In the genomic region with DNA sequence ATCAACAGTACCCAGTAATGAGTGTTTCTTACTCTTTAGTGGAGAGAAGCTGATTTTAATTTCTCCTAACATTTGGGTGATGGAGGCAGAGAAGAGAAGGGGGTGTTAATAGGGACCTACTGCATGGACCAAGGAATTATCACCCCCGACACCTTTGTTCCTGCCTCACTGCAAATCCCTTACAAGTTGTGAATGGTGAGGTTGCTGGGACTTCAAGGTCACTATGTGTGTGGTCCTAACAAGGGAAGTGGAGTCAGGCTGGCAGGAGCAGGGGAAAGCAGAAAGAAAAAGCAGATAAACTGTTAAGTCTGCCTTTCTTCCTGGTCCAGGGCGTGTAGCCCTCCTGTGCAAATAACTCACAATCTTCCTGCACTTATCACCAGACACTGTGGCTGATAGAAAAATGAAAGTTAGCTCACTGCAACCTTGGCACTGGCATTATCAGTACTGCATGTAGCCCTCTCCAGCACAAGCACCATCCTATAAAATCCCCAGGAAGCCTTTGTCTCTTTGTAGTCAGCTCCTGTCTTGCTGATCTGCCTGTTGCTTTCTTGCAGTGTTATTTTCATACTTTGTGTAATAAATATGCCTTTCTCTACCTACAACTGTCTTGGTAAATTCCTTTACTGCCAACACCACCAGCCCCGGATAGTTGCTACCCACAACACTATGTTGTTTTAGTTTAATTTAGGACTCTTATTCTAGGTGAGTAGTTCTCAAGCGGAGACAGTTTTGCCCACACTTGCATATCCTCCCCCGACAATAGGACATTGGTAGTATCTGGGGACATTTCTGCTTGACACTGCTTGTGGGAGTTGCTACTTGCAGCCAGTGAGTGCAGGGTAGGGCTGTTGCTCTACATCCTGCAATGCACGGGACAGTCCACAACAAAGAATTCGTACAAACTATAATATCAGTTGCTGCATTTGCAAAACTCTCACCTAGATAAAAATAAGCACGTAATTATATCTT, we compare ENCODE assay signal across 13 cellular contexts.
DNase-seq lines count a peak whose midpoint lies in the region; ATAC-seq and TF ChIP-seq lines count a peak whose summit lies in the region.
"Had no signal": no experiment of that assay in that cellular context is flagged by ENCODE, and none has a peak within 500 bp of the region (broad histone marks: within the 10 kb centered on the region; RNA-seq: fewer than 3 reads in every experiment).

No MANE protein-coding gene starts in this region.

- H3K27ac ChIP-seq in VCaP (peak overlapping the region; percentile 56), hepatocyte (peak overlapping the region; percentile 27)
- H3K27ac ChIP-seq: BLaER1 treated with 17β-estradiol and CSF1 and Interleukin-3, amounts not matched to agents 10 nM and 100 nM had no signal

- H3K4me3 Mint-ChIP-seq in progenitor cell of endocrine pancreas (ENCODE audit: low read depth), result no peak overlapping the region
- H3K4me3 Mint-ChIP-seq: activated T-cell treated with anti-CD3 and anti-CD28 coated beads, Interleukin-2, amount 50 U/mL, for 72 hours; stimulated activated naive CD8-positive, alpha-beta T cell treated with anti-CD3 and anti-CD28 coated beads, Interleukin-15, Interleukin-2, amounts not matched to agents 100 ng/mL and 50 ng/mL, for 24 hours had no signal

- no peaks in the 10 kb centered on the region for H3K27me3 ChIP-seq in hepatocyte
- H3K27me3 ChIP-seq: BLaER1 treated with 17β-estradiol and CSF1 and Interleukin-3, amounts not matched to agents 10 nM and 100 nM had no signal

- no peaks in the 10 kb centered on the region for H3K9me2 ChIP-seq in hepatocyte (replicated peaks; ENCODE audit: insufficient read depth)

- peaks cover 22% of the 10 kb centered on the region for H3K36me3 Mint-ChIP-seq in progenitor cell of endocrine pancreas (ENCODE audit: insufficient read depth)

- H3K4me3 ChIP-seq in hepatocyte, result no peak overlapping the region
- H3K4me3 ChIP-seq: BLaER1 treated with 17β-estradiol and CSF1 and Interleukin-3, amounts not matched to agents 10 nM and 100 nM had no signal

- peaks cover 54% of the 10 kb centered on the region for H3K79me2 ChIP-seq in hepatocyte

- H3K4me1 Mint-ChIP-seq in progenitor cell of endocrine pancreas (ENCODE audit: low read depth), result peaks cover 54% of the 10 kb centered on the region

- DNase-seq in EL, result peak; percentile 20
- no peak for DNase-seq in hepatocyte (ENCODE audit: low spot score)
- DNase-seq in progenitor cell of endocrine pancreas (ENCODE audit: low spot score, unreplicated experiment), result no peak
- no peak for DNase-seq in NCI-H2107 treated with DMSO at 0.1 percent for 48 hours (lab: John Stamatoyannopoulos, UW; ENCODE audit: unreplicated experiment)
- DNase-seq: activated T-cell treated with anti-CD3 and anti-CD28 coated beads, Interleukin-2, amount 50 U/mL, for 72 hours; Karpas-422; NCI-H774 had no signal

- peak overlapping the region; percentile 83 for H3K27ac Mint-ChIP-seq in progenitor cell of endocrine pancreas
- H3K27ac Mint-ChIP-seq: activated T-cell treated with anti-CD3 and anti-CD28 coated beads, Interleukin-2, amount 50 U/mL, for 72 hours; stimulated activated naive CD8-positive, alpha-beta T cell treated with anti-CD3 and anti-CD28 coated beads, Interleukin-15, Interleukin-2, amounts not matched to agents 100 ng/mL and 50 ng/mL, for 24 hours had no signal

- WGBS in hepatocyte (ENCODE audit: low lambda C conversion rate, missing lambda C conversion rate), result 72% methylated on average over 8 of the region's 8 CpGs

- TF ChIP-seq CTCF in VCaP (conservative IDR thresholded peaks at IDR 0.05) (no peak), hepatocyte (IDR thresholded peaks at IDR 0.05; ENCODE audit: poor library complexity) (no peak), progenitor cell of endocrine pancreas (IDR thresholded peaks at IDR 0.05; ENCODE audit: unreplicated experiment) (no peak)

- no peaks in the 10 kb centered on the region for H3K36me3 ChIP-seq in hepatocyte (replicated peaks; ENCODE audit: insufficient read depth, low read depth)

- no peaks in the 10 kb centered on the region for H3K9me3 ChIP-seq in hepatocyte (ENCODE audit: low read depth)

- H3K4me2 ChIP-seq in hepatocyte, result peak overlapping the region; percentile 47
- H3K4me2 ChIP-seq: BLaER1 treated with 17β-estradiol and CSF1 and Interleukin-3, amounts not matched to agents 10 nM and 100 nM had no signal

- no peaks in the 10 kb centered on the region for H3K27me3 Mint-ChIP-seq in progenitor cell of endocrine pancreas
- H3K27me3 Mint-ChIP-seq: stimulated activated naive CD8-positive, alpha-beta T cell treated with anti-CD3 and anti-CD28 coated beads, Interleukin-15, Interleukin-2, amounts not matched to agents 100 ng/mL and 50 ng/mL, for 24 hours had no signal

- ATAC-seq in GM18498 (IDR thresholded peaks at IDR 0.05; ENCODE audit: unreplicated experiment) (no peak), GM21529 (IDR thresholded peaks at IDR 0.05; ENCODE audit: unreplicated experiment) (no peak), GM21528 (IDR thresholded peaks at IDR 0.05; ENCODE audit: low FRiP score, unreplicated experiment) (no peak)
- ATAC-seq: activated T-cell treated with anti-CD3 and anti-CD28 coated beads, Interleukin-2, amount 50 U/mL, for 72 hours had no signal

- peaks cover 22% of the 10 kb centered on the region for H3K4me1 ChIP-seq in hepatocyte (ENCODE audit: insufficient read depth)

- peaks cover 9% of the 10 kb centered on the region for H4K20me1 ChIP-seq in hepatocyte (ENCODE audit: insufficient read depth, poor library complexity, severe bottlenecking)

- H2AFZ ChIP-seq in hepatocyte, result no peak overlapping the region

- H3K9me3 Mint-ChIP-seq in progenitor cell of endocrine pancreas (ENCODE audit: low read depth), result no peaks in the 10 kb centered on the region
- H3K9me3 Mint-ChIP-seq: activated T-cell treated with anti-CD3 and anti-CD28 coated beads, Interleukin-2, amount 50 U/mL, for 72 hours; stimulated activated naive CD8-positive, alpha-beta T cell treated with anti-CD3 and anti-CD28 coated beads, Interleukin-15, Interleukin-2, amounts not matched to agents 100 ng/mL and 50 ng/mL, for 24 hours had no signal
